8 cellular contexts compared by ENCODE assay signal in genomic region chr17:7306911-7307685, GRCh38.
DNase-seq lines count a peak whose midpoint lies in the region; ATAC-seq lines count a peak whose summit lies in the region.

Gene EIF5A (plus strand): TSS chr17:7307628. CDS start chr17:7309636, 2,008 bp downstream.

- peak; percentile 72 for ATAC-seq in GM19328 (IDR thresholded peaks at IDR 0.05; ENCODE audit: unreplicated experiment)
- ATAC-seq in HG03520 (IDR thresholded peaks at IDR 0.05; ENCODE audit: unreplicated experiment) = peak; percentile 68

- H3K4me3 ChIP-seq in BLaER1 = peak within 1 kb of the TSS; percentile 85

- no peaks in the 10 kb centered on the region for H3K27me3 ChIP-seq in BLaER1

- H3K4me2 ChIP-seq in BLaER1 = peak within 1 kb of the TSS; percentile 89

- H3K36me3 ChIP-seq in BLaER1 = peaks cover 30% of the 10 kb centered on the region

- H3K4me1 ChIP-seq in BLaER1 = peaks cover 35% of the 10 kb centered on the region

- no peaks in the 10 kb centered on the region for H3K9me3 ChIP-seq in BLaER1

- H3K27ac ChIP-seq in BLaER1 = peak within 1 kb of the TSS; percentile 98

- peaks cover 41% of the 10 kb centered on the region for H4K20me1 ChIP-seq in BLaER1

- H3K9ac ChIP-seq in BLaER1 = peak within 1 kb of the TSS; percentile 99

- DNase-seq in NCI-H748 (lab: John Stamatoyannopoulos, UW; ENCODE audit: unreplicated experiment) (peak; percentile 100), cortex of kidney (lab: John Stamatoyannopoulos, UW) (peak; percentile 55), left kidney (ENCODE audit: low read depth, low spot score) (peak; percentile 100)
- DNase-seq in activated CD4-positive, alpha-beta T cell treated with anti-CD3 and anti-CD28 coated beads, Interleukin-2, amount 50 U/mL, for 1 hour = peak; percentile 100
- peak; percentile 100 for DNase-seq in stimulated activated CD4-positive, alpha-beta T cell treated with anti-CD3 and anti-CD28 coated beads, Interleukin-2, amount 100 ng/mL, for 24 hours

Comparison
In these comparisons a context has a peak if more than half of its experiments do, and no peak if none do; other contexts are left out.
1. Peak in every context shown above with its lines: DNase-seq, ATAC-seq, H3K4me3 ChIP-seq and H3K27ac ChIP-seq.